Comparison of ENCODE assay signal across 8 cellular contexts in the genomic region with DNA sequence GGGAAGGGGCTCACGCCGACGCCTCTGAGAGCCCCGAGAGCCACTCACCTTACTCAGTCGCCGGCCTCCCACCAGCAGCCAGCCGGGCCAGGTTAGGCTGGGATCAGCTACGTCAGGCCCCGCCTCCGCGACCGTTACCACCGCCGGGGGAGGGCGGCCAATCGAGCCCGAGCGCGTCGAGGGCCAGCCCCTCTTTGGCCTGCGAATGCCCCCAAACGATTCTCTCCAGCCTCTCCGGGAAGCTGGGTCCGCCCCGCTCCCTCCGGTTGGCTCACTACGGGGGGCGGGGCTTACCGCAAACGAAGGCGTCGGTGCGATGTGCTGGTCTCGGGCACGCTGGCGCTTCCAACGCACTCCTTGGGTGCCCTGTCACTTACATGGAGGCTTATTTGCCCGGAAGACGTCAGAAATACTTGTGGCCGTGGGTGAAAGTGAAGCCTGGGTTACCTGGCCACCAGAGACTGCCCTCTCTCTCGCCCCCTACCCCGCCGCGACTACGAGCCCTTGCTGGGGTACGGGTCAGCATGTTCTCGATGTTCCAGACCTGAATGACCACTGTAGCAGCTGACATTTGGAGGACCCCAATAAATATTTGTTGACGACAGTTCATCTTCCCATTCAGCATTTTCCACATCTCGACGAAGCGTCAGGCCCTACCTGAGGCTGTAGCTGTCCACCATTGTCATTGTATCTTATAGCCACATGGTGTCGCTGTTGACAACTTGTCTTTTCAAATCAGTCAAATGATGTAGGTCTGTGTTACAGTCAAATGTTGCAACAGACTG. TPM values are rescaled to one million over a fixed set of nuclear protein-coding genes. Genes with fewer than 3 reads are reported as not detected.
DNase-seq lines count a peak whose midpoint lies in the region; ATAC-seq and TF ChIP-seq lines count a peak whose summit lies in the region.

A gene with protein sequence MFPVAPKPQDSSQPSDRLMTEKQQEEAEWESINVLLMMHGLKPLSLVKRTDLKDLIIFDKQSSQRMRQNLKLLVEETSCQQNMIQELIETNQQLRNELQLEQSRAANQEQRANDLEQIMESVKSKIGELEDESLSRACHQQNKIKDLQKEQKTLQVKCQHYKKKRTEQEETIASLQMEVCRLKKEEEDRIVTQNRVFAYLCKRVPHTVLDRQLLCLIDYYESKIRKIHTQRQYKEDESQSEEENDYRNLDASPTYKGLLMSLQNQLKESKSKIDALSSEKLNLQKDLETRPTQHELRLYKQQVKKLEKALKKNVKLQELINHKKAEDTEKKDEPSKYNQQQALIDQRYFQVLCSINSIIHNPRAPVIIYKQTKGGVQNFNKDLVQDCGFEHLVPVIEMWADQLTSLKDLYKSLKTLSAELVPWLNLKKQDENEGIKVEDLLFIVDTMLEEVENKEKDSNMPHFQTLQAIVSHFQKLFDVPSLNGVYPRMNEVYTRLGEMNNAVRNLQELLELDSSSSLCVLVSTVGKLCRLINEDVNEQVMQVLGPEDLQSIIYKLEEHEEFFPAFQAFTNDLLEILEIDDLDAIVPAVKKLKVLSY (minus strand): TSS at position 111 of the 785 bp plus-strand sequence. CDS start 21,333 bp downstream, outside the sequence.

- no peaks in the 10 kb centered on the region for H3K9me3 ChIP-seq in mucosa of descending colon

- intact Hi-C loops in mucosa of descending colon (cut with DNase I, micrococcal nuclease): loop anchor here in 1 of 2 donors (10.0 kb wide), 1 partner anchor 180 kb away; no protein-coding TSS in a partner anchor

- H3K4me3 Mint-ChIP-seq in activated CD4-positive, alpha-beta memory T cell treated with anti-CD3 and anti-CD28 coated beads, Interleukin-2, amount 10 ng/mL, durations not matched to agents 7 days and 5 days: peak within 1 kb of the TSS; percentile 76
- peak within 1 kb of the TSS; percentile 96 for H3K4me3 Mint-ChIP-seq in endothelial cell (ENCODE audit: unreplicated experiment)

- H3K4me1 ChIP-seq in mucosa of descending colon (ENCODE audit: low read depth): peaks cover 29% of the 10 kb centered on the region

- H3K27me3 ChIP-seq in BJ (ENCODE audit: control insufficient read depth, insufficient read depth, low read length) (no peaks in the 10 kb centered on the region), HL-60 (ENCODE audit: insufficient read depth, poor library complexity, severe bottlenecking) (peaks cover 14% of the 10 kb centered on the region)

- H3K27ac Mint-ChIP-seq in activated CD4-positive, alpha-beta memory T cell treated with anti-CD3 and anti-CD28 coated beads, Interleukin-2, amount 10 ng/mL, durations not matched to agents 7 days and 5 days: peak within 1 kb of the TSS; percentile 69
- peak within 1 kb of the TSS; percentile 39 for H3K27ac Mint-ChIP-seq in endothelial cell (ENCODE audit: unreplicated experiment)

- H3K36me3 Mint-ChIP-seq in activated CD4-positive, alpha-beta memory T cell treated with anti-CD3 and anti-CD28 coated beads, Interleukin-2, amount 10 ng/mL, durations not matched to agents 7 days and 5 days (ENCODE audit: low read depth): no peaks in the 10 kb centered on the region
- H3K36me3 Mint-ChIP-seq in endothelial cell (ENCODE audit: low read depth, unreplicated experiment): no peaks in the 10 kb centered on the region

- H3K36me3 ChIP-seq in BJ (ENCODE audit: control insufficient read depth, insufficient read depth, low read length) (no peaks in the 10 kb centered on the region), mucosa of descending colon (ENCODE audit: low read depth) (no peaks in the 10 kb centered on the region)

- no peak within 1 kb of the TSS for H3K27ac ChIP-seq in HL-60 (replicated peaks)

- peak; percentile 86 for ATAC-seq in GM19452 (IDR thresholded peaks at IDR 0.05; ENCODE audit: unreplicated experiment)
- ATAC-seq in mucosa of descending colon: peak; percentile 95

- POLR2A ChIA-PET in BJ (lab: Charles Lee): interaction anchor here (0.8 to 1.4 kb wide), 3 partner anchors 100 to 348 kb away, joined by 3 to 6 read pairs (median 3); no protein-coding TSS in a partner anchor
- POLR2A ChIA-PET in activated CD4-positive, alpha-beta memory T cell treated with anti-CD3 and anti-CD28 coated beads, Interleukin-2, amount 10 ng/mL, durations not matched to agents 7 days and 5 days (lab: Charles Lee): interaction anchor here (0.6 to 2.8 kb wide), 14 partner anchors 9 to 1842 kb away, joined by 3 to 20 read pairs (median 4); a partner anchor contains a TSS

- peak; percentile 65 for TF ChIP-seq CTCF in BJ (IDR thresholded peaks at IDR 0.05; ENCODE audit: insufficient read depth, low read depth, low read length)
- TF ChIP-seq CTCF in HL-60 (IDR thresholded peaks at IDR 0.05; ENCODE audit: insufficient read depth, low read length): peak; percentile 94
- TF ChIP-seq CTCF in endothelial cell (IDR thresholded peaks at IDR 0.05; ENCODE audit: unreplicated experiment): peak; percentile 95
- peak; percentile 66 for TF ChIP-seq CTCF in mucosa of descending colon (IDR thresholded peaks at IDR 0.05)

- DNase-seq in BJ (ENCODE audit: low read depth) (peak; percentile 53), HL-60 (ENCODE audit: low read depth in 1 of 2, low spot score in 1 of 2) (peak; percentile 75 to 84), endothelial cell (ENCODE audit: low spot score) (peak; percentile 92), mucosa of descending colon (peak; percentile 95 to 96 (median 96)), NCI-H2196 (lab: John Stamatoyannopoulos, UW; ENCODE audit: unreplicated experiment) (no peak)
- peak; percentile 87 for DNase-seq in activated CD4-positive, alpha-beta memory T cell treated with anti-CD3 and anti-CD28 coated beads, Interleukin-2, amount 10 ng/mL, durations not matched to agents 7 days and 5 days
- peak; percentile 69 to 83 for DNase-seq in stimulated activated CD8-positive, alpha-beta memory T cell treated with anti-CD3 and anti-CD28 coated beads, Interleukin-4, amount 100 ng/mL, for 4 hours (ENCODE audit: low read depth in 2 of 2, low spot score in 1 of 2)

- no peaks in the 10 kb centered on the region for H3K9me3 Mint-ChIP-seq in activated CD4-positive, alpha-beta memory T cell treated with anti-CD3 and anti-CD28 coated beads, Interleukin-2, amount 10 ng/mL, durations not matched to agents 7 days and 5 days
- no peaks in the 10 kb centered on the region for H3K9me3 Mint-ChIP-seq in endothelial cell (ENCODE audit: unreplicated experiment)

- CTCF ChIA-PET in BJ (lab: Yijun Ruan, JAX): interaction anchor here (0.6 to 13.6 kb wide), 34 partner anchors 9 to 356 kb away, joined by 3 to 291 read pairs (median 4); no protein-coding TSS in a partner anchor
- CTCF ChIA-PET in activated CD4-positive, alpha-beta memory T cell treated with anti-CD3 and anti-CD28 coated beads, Interleukin-2, amount 10 ng/mL, durations not matched to agents 7 days and 5 days (lab: Charles Lee): interaction anchor here (0.7 to 8.8 kb wide), 32 partner anchors 9 to 735 kb away, joined by 3 to 181 read pairs (median 5); a partner anchor contains a TSS

- H3K4me3 ChIP-seq in BJ (ENCODE audit: low read depth, low read length) (peak within 1 kb of the TSS; percentile 62), HL-60 (replicated peaks; ENCODE audit: insufficient read depth, low read length) (peak within 1 kb of the TSS; percentile 71), mucosa of descending colon (peak within 1 kb of the TSS; percentile 11)

- H3K27me3 Mint-ChIP-seq in activated CD4-positive, alpha-beta memory T cell treated with anti-CD3 and anti-CD28 coated beads, Interleukin-2, amount 10 ng/mL, durations not matched to agents 7 days and 5 days: no peaks in the 10 kb centered on the region
- H3K27me3 Mint-ChIP-seq in endothelial cell (ENCODE audit: unreplicated experiment): no peaks in the 10 kb centered on the region

- peaks cover 11% of the 10 kb centered on the region for H3K4me1 Mint-ChIP-seq in activated CD4-positive, alpha-beta memory T cell treated with anti-CD3 and anti-CD28 coated beads, Interleukin-2, amount 10 ng/mL, durations not matched to agents 7 days and 5 days
- H3K4me1 Mint-ChIP-seq in endothelial cell (ENCODE audit: unreplicated experiment): peaks cover 4% of the 10 kb centered on the region

RNA-seq across cellular contexts. Expression of the gene that starts here (rescaled TPM):
- 3.6 and 8.8 TPM in 2 replicates for polyA plus RNA-seq in BJ (2011; rRNA removed)
- polyA minus RNA-seq in BJ (2011; rRNA and poly(A)+ RNA removed): 5.3 and 6.3 TPM in 2 replicates
- 1 to 10 TPM; 9.0 to 9.6 TPM for total RNA-seq in activated CD4-positive, alpha-beta memory T cell treated with anti-CD3 and anti-CD28 coated beads, Interleukin-2, amount 10 ng/mL, durations not matched to agents 7 days and 5 days
- total RNA-seq in endothelial cell (ENCODE audit: unreplicated experiment) (12.3 TPM), mucosa of descending colon (10 to 100 TPM; 29.7 to 56.9 (median 37.9) TPM)

Comparison
In these comparisons a context has a peak if more than half of its experiments do, and no peak if none do; other contexts are left out.
1. H3K4me3 ChIP-seq: peak in every context shown above with its lines; median percentile 71 in HL-60; 62 in BJ; 11 in mucosa of descending colon.